In the genomic region with DNA sequence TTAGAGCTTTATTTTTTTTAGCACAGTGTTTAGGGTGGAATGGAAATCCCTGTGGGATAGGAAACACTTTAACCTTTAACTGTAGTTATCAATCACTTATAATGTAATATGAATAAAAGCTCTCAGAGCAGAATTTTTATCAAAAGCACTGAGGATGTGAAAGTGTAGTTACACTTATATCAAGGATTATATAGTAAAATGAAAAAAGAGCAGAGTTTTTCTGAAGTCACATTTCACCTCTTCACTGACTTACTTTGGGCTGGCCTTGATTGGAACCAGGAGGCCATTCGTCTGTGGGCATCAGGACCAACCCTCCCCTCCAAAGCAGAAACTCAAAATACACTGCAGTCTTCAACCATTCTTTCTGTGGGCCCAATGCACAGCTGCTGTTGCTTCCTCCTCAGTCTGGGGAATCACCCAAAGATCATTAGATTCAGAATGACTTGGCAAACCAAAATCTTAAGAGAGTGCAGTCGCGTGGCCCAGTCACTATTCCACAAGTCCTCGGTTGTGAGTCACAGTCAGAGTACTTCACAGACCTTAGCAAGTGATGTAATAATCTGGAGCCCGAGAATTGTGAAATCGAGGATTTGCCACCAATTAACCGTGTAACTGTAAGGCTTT, we compare ENCODE assay signal across 8 cellular contexts.
DNase-seq lines count a peak whose midpoint lies in the region; ATAC-seq and TF ChIP-seq lines count a peak whose summit lies in the region.

No MANE protein-coding gene starts in this region.

- ATAC-seq in GM19452 (IDR thresholded peaks at IDR 0.05; ENCODE audit: unreplicated experiment): peak; percentile 99
- peak; percentile 99 for ATAC-seq in HG03342 (IDR thresholded peaks at IDR 0.05; ENCODE audit: unreplicated experiment)

- H3K27me3 Mint-ChIP-seq in activated T-helper 2 cell treated with anti-CD3 and anti-CD28 coated beads, Interferon-gamma antibody, Interleukin-2, Interleukin-4, amounts not matched to agents 10 μg/mL and 5 μg/mL and 100 μg/mL, durations not matched to agents 14 hours and 24 hours and 36 hours (ENCODE audit: low read depth): no peaks in the 10 kb centered on the region

- TF ChIP-seq EP300 in stomach (IDR thresholded peaks at IDR 0.05): no peak

- H3K27ac Mint-ChIP-seq in activated T-helper 2 cell treated with anti-CD3 and anti-CD28 coated beads, Interferon-gamma antibody, Interleukin-2, Interleukin-4, amounts not matched to agents 10 μg/mL and 5 μg/mL and 100 μg/mL, durations not matched to agents 14 hours and 24 hours and 36 hours: peak overlapping the region; percentile 1

- H3K27ac ChIP-seq in osteoblast (ENCODE audit: low read depth, low read length): peak overlapping the region; percentile 92
- no peak overlapping the region for H3K27ac ChIP-seq in stomach

- H3K4me3 ChIP-seq in osteoblast (ENCODE audit: insufficient read depth, low read length): no peak overlapping the region
- H3K4me3 ChIP-seq in stomach: no peak overlapping the region

- peaks cover 63% of the 10 kb centered on the region for H3K4me1 ChIP-seq in osteoblast (ENCODE audit: insufficient read depth, low read length)
- H3K4me1 ChIP-seq in stomach: peaks cover 0 to 9% (median 0%) of the 10 kb centered on the region in 4 donors

- TF ChIP-seq CTCF in osteoblast (IDR thresholded peaks at IDR 0.05; ENCODE audit: extremely low read depth, low read depth, low read length) (no peak), stomach (IDR thresholded peaks at IDR 0.05) (no peak)

- intact Hi-C loops in activated T-helper 2 cell treated with anti-CD3 and anti-CD28 coated beads, Interferon-gamma antibody, Interleukin-2, Interleukin-4, amounts not matched to agents 10 μg/mL and 5 μg/mL and 100 μg/mL, durations not matched to agents 14 hours and 24 hours and 36 hours (cut with micrococcal nuclease): no loop called here
- intact Hi-C loops in stomach (cut with DNase I; ENCODE audit: low total_unique reads): loop anchor here (10.0 kb wide), 1 partner anchor 179 kb away; no protein-coding TSS in a partner anchor

- H3K27me3 ChIP-seq in osteoblast (ENCODE audit: insufficient read depth, low read length) (no peaks in the 10 kb centered on the region), stomach (no peaks in the 10 kb centered on the region)

- no peak for TF ChIP-seq POLR2A in stomach (IDR thresholded peaks at IDR 0.05)

- peaks cover 3% of the 10 kb centered on the region for H3K4me1 Mint-ChIP-seq in activated T-helper 2 cell treated with anti-CD3 and anti-CD28 coated beads, Interferon-gamma antibody, Interleukin-2, Interleukin-4, amounts not matched to agents 10 μg/mL and 5 μg/mL and 100 μg/mL, durations not matched to agents 14 hours and 24 hours and 36 hours (ENCODE audit: low read depth)

- H3K9me3 ChIP-seq in osteoblast (ENCODE audit: low read depth, low read length) (no peaks in the 10 kb centered on the region), stomach (no peaks in the 10 kb centered on the region)

- H3K79me2 ChIP-seq in osteoblast (ENCODE audit: insufficient read depth, low read length): no peaks in the 10 kb centered on the region

- no peak overlapping the region for H3K4me3 Mint-ChIP-seq in activated T-helper 2 cell treated with anti-CD3 and anti-CD28 coated beads, Interferon-gamma antibody, Interleukin-2, Interleukin-4, amounts not matched to agents 10 μg/mL and 5 μg/mL and 100 μg/mL, durations not matched to agents 14 hours and 24 hours and 36 hours (ENCODE audit: low read depth)

- WGBS in stomach, 5 donors: 49 to 78% (median 70%) methylated on average over 7 of the region's 7 CpGs

- no peaks in the 10 kb centered on the region for H3K9me3 Mint-ChIP-seq in activated T-helper 2 cell treated with anti-CD3 and anti-CD28 coated beads, Interferon-gamma antibody, Interleukin-2, Interleukin-4, amounts not matched to agents 10 μg/mL and 5 μg/mL and 100 μg/mL, durations not matched to agents 14 hours and 24 hours and 36 hours

- no peak overlapping the region for H2AFZ ChIP-seq in osteoblast (ENCODE audit: low read length)

- peak overlapping the region; percentile 30 for H3K4me2 ChIP-seq in osteoblast (ENCODE audit: insufficient read depth, low read length)

- H4K20me1 ChIP-seq in osteoblast (ENCODE audit: insufficient read depth, low read length): no peaks in the 10 kb centered on the region

- no peaks in the 10 kb centered on the region for H3K36me3 Mint-ChIP-seq in activated T-helper 2 cell treated with anti-CD3 and anti-CD28 coated beads, Interferon-gamma antibody, Interleukin-2, Interleukin-4, amounts not matched to agents 10 μg/mL and 5 μg/mL and 100 μg/mL, durations not matched to agents 14 hours and 24 hours and 36 hours (ENCODE audit: low read depth)

- H3K36me3 ChIP-seq in osteoblast (ENCODE audit: insufficient read depth, low read length) (no peaks in the 10 kb centered on the region), stomach (no peaks in the 10 kb centered on the region)

- peak; percentile 96 for DNase-seq in EH (ENCODE audit: low read depth)
- no peak for DNase-seq in activated T-helper 2 cell treated with anti-CD3 and anti-CD28 coated beads, Interferon-gamma antibody, Interleukin-2, Interleukin-4, amounts not matched to agents 10 μg/mL and 5 μg/mL and 100 μg/mL, durations not matched to agents 14 hours and 24 hours and 36 hours (ENCODE audit: low spot score)
- DNase-seq in osteoblast (ENCODE audit: insufficient read length, low spot score, missing footprints): peak; percentile 49
- no peak for DNase-seq in stomach
- DNase-seq in 8988T: no peak
- DNase-seq in NCI-H128 (lab: John Stamatoyannopoulos, UW; ENCODE audit: unreplicated experiment): no peak

Comparison
In these comparisons a context has a peak if more than half of its experiments do, and no peak if none do; other contexts are left out.
1. DNase-seq: peak in EH (single experiment) and osteoblast (single experiment); none in activated T-helper 2 cell treated with anti-CD3 and anti-CD28 coated beads, Interferon-gamma antibody, Interleukin-2, Interleukin-4, amounts not matched to agents 10 μg/mL and 5 μg/mL and 100 μg/mL, durations not matched to agents 14 hours and 24 hours and 36 hours (single experiment), stomach (single experiment), 8988T (single experiment) and NCI-H128 (single experiment).